Comparison of ENCODE assay signal across 8 cellular contexts in genomic region chr6:42984001-42984923, GRCh38. TPM values are rescaled to one million over a fixed set of nuclear protein-coding genes. Genes with fewer than 3 reads are reported as not detected.
DNase-seq lines count a peak whose midpoint lies in the region; ATAC-seq and TF ChIP-seq lines count a peak whose summit lies in the region.

Gene PPP2R5D (plus strand): TSS chr6:42984570. CDS start chr6:42984678, 108 bp downstream.

- TF ChIP-seq CTCF in DOHH2 (IDR thresholded peaks at IDR 0.05; ENCODE audit: low read depth, low read length, poor library complexity, severe bottlenecking) (no peak), GM23338 (conservative IDR thresholded peaks at IDR 0.05; ENCODE audit: low read depth in 2 of 2) (no peak)

- H3K27me3 Mint-ChIP-seq in GM23338 (ENCODE audit: insufficient read depth, low read depth, poor library complexity) (peaks cover 12% of the 10 kb centered on the region), naive B cell (no peaks in the 10 kb centered on the region)
- H3K27me3 Mint-ChIP-seq in stimulated activated memory B cell treated with anti-CD40 and anti-IgM and Interleukin-4, amounts not matched to agents 10 μg/mL and 1 μg/mL and 100 μg/mL, for 72 hours = no peaks in the 10 kb centered on the region

- H2AFZ ChIP-seq in GM23338 = peak within 1 kb of the TSS; percentile 30; the same call in 1 of the 2 replicates

- peak; percentile 100 for DNase-seq in GM23338 (ENCODE audit: low spot score)
- DNase-seq in LHCN-M2 (ENCODE audit: low read depth) = peak; percentile 99
- peak; percentile 98 for DNase-seq in RPMI8226
- DNase-seq in activated T-helper 1 cell treated with anti-CD3 and anti-CD28 coated beads, Interleukin-2, amount 50 U/mL, for 16 hours (ENCODE audit: low read depth in 1 of 2, low spot score in 1 of 2) = peak; percentile 92 to 95
- peak; percentile 97 for DNase-seq in fibroblast of gingiva (ENCODE audit: low read depth)
- DNase-seq in naive B cell = peak; percentile 98

- H3K4me2 ChIP-seq in DOHH2 (ENCODE audit: low read length) (peak within 1 kb of the TSS; percentile 99), GM23338 (peak within 1 kb of the TSS; percentile 88)

- H4K20me1 ChIP-seq in DOHH2 (ENCODE audit: control insufficient read depth, insufficient read depth, low read depth, low read length) (no peaks in the 10 kb centered on the region), GM23338 (replicated peaks; ENCODE audit: insufficient read depth) (peaks cover 5% of the 10 kb centered on the region; the same call in 1 of the 2 replicates)

- H3F3A ChIP-seq in DOHH2 (ENCODE audit: control insufficient read depth, insufficient read depth) (peaks cover 4% of the 10 kb centered on the region; the same call in 1 of the 2 replicates), GM23338 (replicated peaks; ENCODE audit: low read depth) (peaks cover 12% of the 10 kb centered on the region; the same call in 1 of the 2 replicates)

- peaks cover 37% of the 10 kb centered on the region for H3K79me2 ChIP-seq in DOHH2 (ENCODE audit: control insufficient read depth, low read length)
- H3K79me2 ChIP-seq in GM23338 (replicated peaks; ENCODE audit: insufficient read depth) = peaks cover 17% of the 10 kb centered on the region

- H3K36me3 ChIP-seq in DOHH2 (ENCODE audit: control insufficient read depth, low read length) (peaks cover 3% of the 10 kb centered on the region; the same call in 1 of the 2 replicates), GM23338 (ENCODE audit: insufficient read depth) (0 out of 2 replicates have a peak, but pooled peaks cover 2% of the 10 kb centered on the region)

- H3K9me3 ChIP-seq in DOHH2 (ENCODE audit: control insufficient read depth, insufficient read depth, low read length) = no peaks in the 10 kb centered on the region

- H3K4me3 Mint-ChIP-seq in GM23338 (peak within 1 kb of the TSS; percentile 88), naive B cell (peak within 1 kb of the TSS; percentile 89 to 97 (median 94))
- peak within 1 kb of the TSS; percentile 92 for H3K4me3 Mint-ChIP-seq in stimulated activated memory B cell treated with anti-CD40 and anti-IgM and Interleukin-4, amounts not matched to agents 10 μg/mL and 1 μg/mL and 100 μg/mL, for 72 hours

- H3K4me1 Mint-ChIP-seq in GM23338 = peaks cover 24% of the 10 kb centered on the region
- H3K4me1 Mint-ChIP-seq in naive B cell = peaks cover 53 to 58% (median 57%) of the 10 kb centered on the region in 3 donors
- H3K4me1 Mint-ChIP-seq in stimulated activated memory B cell treated with anti-CD40 and anti-IgM and Interleukin-4, amounts not matched to agents 10 μg/mL and 1 μg/mL and 100 μg/mL, for 72 hours = peaks cover 55% of the 10 kb centered on the region

- ATAC-seq in GM23338 (peak; percentile 92), naive B cell (ENCODE audit: low read depth in 2 of 2) (peak; percentile 91 to 93)
- ATAC-seq in stimulated activated memory B cell treated with anti-CD40 and anti-IgM and Interleukin-4, amounts not matched to agents 10 μg/mL and 1 μg/mL and 100 μg/mL, for 72 hours = peak; percentile 98

- H3K4me3 ChIP-seq in DOHH2 (ENCODE audit: low read length) (peak within 1 kb of the TSS; percentile 89), GM23338 (peak within 1 kb of the TSS; percentile 73)

- peaks cover 6% of the 10 kb centered on the region; the same call in 1 of the 3 replicates for H3K36me3 Mint-ChIP-seq in GM23338 (ENCODE audit: low read depth)
- no peaks in the 10 kb centered on the region for H3K36me3 Mint-ChIP-seq in naive B cell
- H3K36me3 Mint-ChIP-seq in stimulated activated memory B cell treated with anti-CD40 and anti-IgM and Interleukin-4, amounts not matched to agents 10 μg/mL and 1 μg/mL and 100 μg/mL, for 72 hours = peaks cover 14% of the 10 kb centered on the region

- H3K9me3 Mint-ChIP-seq in GM23338 = no peaks in the 10 kb centered on the region
- H3K9me3 Mint-ChIP-seq in naive B cell = no peaks in the 10 kb centered on the region
- no peaks in the 10 kb centered on the region for H3K9me3 Mint-ChIP-seq in stimulated activated memory B cell treated with anti-CD40 and anti-IgM and Interleukin-4, amounts not matched to agents 10 μg/mL and 1 μg/mL and 100 μg/mL, for 72 hours

- peaks cover 31% of the 10 kb centered on the region for H3K4me1 ChIP-seq in DOHH2 (ENCODE audit: control insufficient read depth, low read length)
- peaks cover 17% of the 10 kb centered on the region for H3K4me1 ChIP-seq in GM23338 (ENCODE audit: insufficient read depth)

- no peaks in the 10 kb centered on the region for H3K27me3 ChIP-seq in DOHH2 (ENCODE audit: control insufficient read depth, low read length)
- H3K27me3 ChIP-seq in GM23338 (ENCODE audit: insufficient read depth) = no peaks in the 10 kb centered on the region

- H3K27ac ChIP-seq in DOHH2 (ENCODE audit: low read depth, low read length) = peak within 1 kb of the TSS; percentile 22; the same call in 1 of the 2 replicates
- peak within 1 kb of the TSS; percentile 85; the same call in 1 of the 2 replicates for H3K27ac ChIP-seq in GM23338 (ENCODE audit: low read depth)

- H3K27ac Mint-ChIP-seq in GM23338 = peak within 1 kb of the TSS; percentile 82
- H3K27ac Mint-ChIP-seq in naive B cell = peak within 1 kb of the TSS; percentile 87 to 96 (median 94)
- H3K27ac Mint-ChIP-seq in stimulated activated memory B cell treated with anti-CD40 and anti-IgM and Interleukin-4, amounts not matched to agents 10 μg/mL and 1 μg/mL and 100 μg/mL, for 72 hours = peak within 1 kb of the TSS; percentile 81

- H3K9me2 ChIP-seq in DOHH2 (replicated peaks; ENCODE audit: control insufficient read depth, low read length) = no peaks in the 10 kb centered on the region
- H3K9me2 ChIP-seq in GM23338 (ENCODE audit: insufficient read depth) = no peaks in the 10 kb centered on the region

TF ChIP-seq in GM23338, 12 proteins besides CTCF, POLR2A, EP300 and RAD21:
- no peak for TF ChIP-seq ZNF331 (CRISPR knock-in tag; IDR thresholded peaks at IDR 0.05; ENCODE audit: low read depth)
- peak; percentile 1; the same call in 1 of the 2 replicates for TF ChIP-seq CREB1 (CRISPR knock-in tag; IDR thresholded peaks at IDR 0.05; ENCODE audit: low read depth)
- TF ChIP-seq POLR2AphosphoS5 (IDR thresholded peaks at IDR 0.05; ENCODE audit: low read depth) = peak; percentile 97

RNA-seq across cellular contexts. Expression of gene PPP2R5D, which starts in this region (rescaled TPM):
- total RNA-seq in GM23338 (2014; rRNA removed; shearing (Covaris generic)) = 49.9 and 55.3 TPM in 2 replicates
- polyA plus RNA-seq in GM23338 (2016; fragmentation: Nextera tagmentation; extraction: Ambion mirVana) (16.5 and 20.0 TPM in 2 replicates), naive B cell (ENCODE audit: low read depth in 6 of 6) (10 to 100 TPM; 13.6 to 23.8 (median 14.5) TPM)
- total RNA-seq in LHCN-M2 (2014; rRNA removed) = 61.3 and 61.7 TPM in 2 replicates
- 46.1 TPM for polyA plus RNA-seq in LHCN-M2 (2012)

Comparison
In these comparisons a context has a peak if more than half of its experiments do, and no peak if none do; other contexts are left out.
1. Peak in every context shown above with its lines: DNase-seq, ATAC-seq, H3K4me3 ChIP-seq and H3K27ac ChIP-seq.